13 cellular contexts compared by ENCODE assay signal in genomic region chr17:63932721-63933120, GRCh38. TPM values are rescaled to one million over a fixed set of nuclear protein-coding genes. Genes with fewer than 3 reads are reported as not detected.
DNase-seq lines count a peak whose midpoint lies in the region; ATAC-seq and FAIRE-seq lines count a peak whose summit lies in the region.
"Had no signal": no experiment of that assay in that cellular context is flagged by ENCODE, and none has a peak within 500 bp of the region (broad histone marks: within the 10 kb centered on the region; RNA-seq: fewer than 3 reads in every experiment).

No MANE protein-coding gene starts in this region.

- peaks cover 0 to 7% (median 0%) of the 10 kb centered on the region in 11 experiments; a peak in 3 of 22 replicates for H3K9me3 ChIP-seq in BLaER1 treated with 17β-estradiol and CSF1 and Interleukin-3, amounts not matched to agents 10 nM and 100 nM (replicated peaks in 1 of 11)
- H3K9me3 ChIP-seq in GM23248 (ENCODE audit: low read depth) = no peaks in the 10 kb centered on the region

- peaks cover 20 to 31% (median 26%) of the 10 kb centered on the region in 11 experiments for H3K36me3 ChIP-seq in BLaER1 treated with 17β-estradiol and CSF1 and Interleukin-3, amounts not matched to agents 10 nM and 100 nM
- H3K36me3 ChIP-seq in GM23248 (ENCODE audit: low read depth) = no peaks in the 10 kb centered on the region

- H3K4me3 ChIP-seq in BLaER1 treated with 17β-estradiol and CSF1 and Interleukin-3, amounts not matched to agents 10 nM and 100 nM = peak overlapping the region; percentile 51 to 91 (median 72)
- H3K4me3 ChIP-seq in GM23248 = no peak overlapping the region

- H3K79me2 ChIP-seq in GM23248 (ENCODE audit: insufficient read depth) = no peaks in the 10 kb centered on the region

- WGBS in GM23248 (ENCODE audit: low coverage in 1 of 2, low lambda C conversion rate in 2 of 2, missing lambda C conversion rate in 2 of 2), 2 experiments = 86 to 93% methylated on average over 4 of the region's 4 CpGs

- H3K9me3 Mint-ChIP-seq in activated naive CD4-positive, alpha-beta T cell treated with anti-CD3 and anti-CD28 coated beads, Interleukin-2, amount 50 U/mL, for 72 hours = no peaks in the 10 kb centered on the region

- H3K27ac Mint-ChIP-seq in activated naive CD4-positive, alpha-beta T cell treated with anti-CD3 and anti-CD28 coated beads, Interleukin-2, amount 50 U/mL, for 72 hours = peak overlapping the region; percentile 15 to 86

- peaks cover 0 to 33% (median 27%) of the 10 kb centered on the region in 11 experiments; a peak in 16 of 22 replicates for H4K20me1 ChIP-seq in BLaER1 treated with 17β-estradiol and CSF1 and Interleukin-3, amounts not matched to agents 10 nM and 100 nM
- H4K20me1 ChIP-seq in GM23248 (ENCODE audit: insufficient read depth) = no peaks in the 10 kb centered on the region

- ATAC-seq in GM18502 (IDR thresholded peaks at IDR 0.05; ENCODE audit: poor library complexity, unreplicated experiment) (peak; percentile 19), HG03175 (IDR thresholded peaks at IDR 0.05; ENCODE audit: unreplicated experiment) (peak; percentile 3)
- ATAC-seq in activated naive CD4-positive, alpha-beta T cell treated with anti-CD3 and anti-CD28 coated beads, Interleukin-2, amount 50 U/mL, for 72 hours = peak in 1 of 2 donors; percentile 6

- H3K36me3 Mint-ChIP-seq in activated naive CD4-positive, alpha-beta T cell treated with anti-CD3 and anti-CD28 coated beads, Interleukin-2, amount 50 U/mL, for 72 hours = peaks cover 0 to 5% of the 10 kb centered on the region in 2 donors

- H2AFZ ChIP-seq in GM23248 = no peak overlapping the region

- H3K27me3 ChIP-seq in BLaER1 treated with 17β-estradiol and CSF1 and Interleukin-3, amounts not matched to agents 10 nM and 100 nM = no peaks in the 10 kb centered on the region
- H3K27me3 ChIP-seq in GM23248 (replicated peaks; ENCODE audit: insufficient read depth) = peaks cover 14% of the 10 kb centered on the region

- peaks cover 72 to 91% (median 85%) of the 10 kb centered on the region in 10 experiments for H3K4me1 ChIP-seq in BLaER1 treated with 17β-estradiol and CSF1 and Interleukin-3, amounts not matched to agents 10 nM and 100 nM
- no peaks in the 10 kb centered on the region for H3K4me1 ChIP-seq in GM23248 (ENCODE audit: insufficient read depth)
- H3K4me1 ChIP-seq: Caco-2 had no signal

- no peaks in the 10 kb centered on the region for H3K9me2 ChIP-seq in GM23248 (ENCODE audit: insufficient read depth)

- in situ Hi-C loops in GM23248 (cut with MboI) = no loop called here

- H3F3A ChIP-seq in GM23248 (ENCODE audit: insufficient read depth) = no peaks in the 10 kb centered on the region

- no peak for DNase-seq in activated naive CD4-positive, alpha-beta T cell treated with anti-CD3 and anti-CD28 coated beads, Interleukin-2, amount 50 U/mL, for 72 hours (ENCODE audit: low spot score in 2 of 2)
- DNase-seq in anterior cingulate cortex (lab: John Stamatoyannopoulos, UW) (no peak), RCC 7860 (ENCODE audit: low spot score) (no peak), GM23248 (no peak), DMS 273 treated with DMSO at 0.1 percent for 48 hours (lab: John Stamatoyannopoulos, UW) (no peak)
- DNase-seq: Caco-2, SHP77 treated with DMSO at 0.1 percent for 48 hours had no signal

- FAIRE-seq in RCC 7860 (lab: Jason Lieb, UNC) = no peak

- peak overlapping the region; percentile 63 to 87 (median 77) for H3K27ac ChIP-seq in BLaER1 treated with 17β-estradiol and CSF1 and Interleukin-3, amounts not matched to agents 10 nM and 100 nM
- no peak overlapping the region for H3K27ac ChIP-seq in GM23248

- peak overlapping the region; percentile 73 to 87 (median 78) for H3K9ac ChIP-seq in BLaER1 treated with 17β-estradiol and CSF1 and Interleukin-3, amounts not matched to agents 10 nM and 100 nM
- no peak overlapping the region for H3K9ac ChIP-seq in GM23248

- H3K4me2 ChIP-seq in BLaER1 treated with 17β-estradiol and CSF1 and Interleukin-3, amounts not matched to agents 10 nM and 100 nM = peak overlapping the region; percentile 89 to 99 (median 98)
- no peak overlapping the region for H3K4me2 ChIP-seq in GM23248 (ENCODE audit: unreplicated experiment)

RNA-seq across cellular contexts. Expression of gene CD79B, which starts 0.6 kb away (rescaled TPM):
- total RNA-seq in activated naive CD4-positive, alpha-beta T cell treated with anti-CD3 and anti-CD28 coated beads, Interleukin-2, amount 50 U/mL, for 72 hours = 10 to 100 TPM; 28.7 to 52.6 TPM
- not detected in 2 replicates for total RNA-seq in GM23248 (2014; rRNA removed; shearing (Covaris generic))
- not detected in 2 replicates for polyA plus RNA-seq in GM23248 (2016; fragmentation: Nextera tagmentation; extraction: Ambion mirVana)
- total RNA-seq: Caco-2 had no signal

RNA-seq across cellular contexts. Expression of gene GH1, which starts 14.1 kb away (rescaled TPM):
- 1 to 10 TPM in 1 of 2 donors, not detected in 1; 1.0 TPM for total RNA-seq in activated naive CD4-positive, alpha-beta T cell treated with anti-CD3 and anti-CD28 coated beads, Interleukin-2, amount 50 U/mL, for 72 hours
- not detected in 2 replicates for total RNA-seq in GM23248 (2014; rRNA removed; shearing (Covaris generic))
- not detected in 2 replicates for polyA plus RNA-seq in GM23248 (2016; fragmentation: Nextera tagmentation; extraction: Ambion mirVana)
- total RNA-seq: activated CD8-positive, alpha-beta memory T cell treated with anti-CD3 and anti-CD28 coated beads for 36 hours; Caco-2; esophagus mucosa; skeletal muscle tissue had no signal

RNA-seq across cellular contexts. Expression of gene CSHL1, which starts 21.7 kb away (rescaled TPM):
- total RNA-seq in activated naive CD4-positive, alpha-beta T cell treated with anti-CD3 and anti-CD28 coated beads, Interleukin-2, amount 50 U/mL, for 72 hours = under 1 TPM in 1 of 2 donors, not detected in 1; 0.31 TPM
- not detected in 2 replicates for total RNA-seq in GM23248 (2014; rRNA removed; shearing (Covaris generic))
- polyA plus RNA-seq in GM23248 (2016; fragmentation: Nextera tagmentation; extraction: Ambion mirVana) = not detected in 2 replicates
- total RNA-seq: activated CD8-positive, alpha-beta memory T cell treated with anti-CD3 and anti-CD28 coated beads for 36 hours; Caco-2; esophagus mucosa; skeletal muscle tissue had no signal

RNA-seq across cellular contexts. Expression of gene CSH1, which starts 36.3 kb away (rescaled TPM):
- total RNA-seq in activated naive CD4-positive, alpha-beta T cell treated with anti-CD3 and anti-CD28 coated beads, Interleukin-2, amount 50 U/mL, for 72 hours = 1 to 10 TPM; 8.3 to 8.9 TPM
- total RNA-seq in GM23248 (2014; rRNA removed; shearing (Covaris generic)) = not detected in 2 replicates
- not detected in 2 replicates for polyA plus RNA-seq in GM23248 (2016; fragmentation: Nextera tagmentation; extraction: Ambion mirVana)
- total RNA-seq: activated CD8-positive, alpha-beta memory T cell treated with anti-CD3 and anti-CD28 coated beads for 36 hours; Caco-2; esophagus mucosa; skeletal muscle tissue had no signal

RNA-seq across cellular contexts. Expression of gene SCN4A, which starts 40.0 kb away (rescaled TPM):
- total RNA-seq in activated naive CD4-positive, alpha-beta T cell treated with anti-CD3 and anti-CD28 coated beads, Interleukin-2, amount 50 U/mL, for 72 hours = under 1 TPM in 1 of 2 donors, not detected in 1; 0.10 TPM
- total RNA-seq in GM23248 (2014; rRNA removed; shearing (Covaris generic)) = not detected in 2 replicates
- polyA plus RNA-seq in GM23248 (2016; fragmentation: Nextera tagmentation; extraction: Ambion mirVana) = not detected in 2 replicates
- total RNA-seq: Caco-2 had no signal

Comparison
In these comparisons a context has a peak if more than half of its experiments do, and no peak if none do; other contexts are left out.
1. RNA of gene CD79B, which starts 0.6 kb away (total RNA-seq): 28.7 to 52.6 TPM in activated naive CD4-positive, alpha-beta T cell treated with anti-CD3 and anti-CD28 coated beads, Interleukin-2, amount 50 U/mL, for 72 hours; not detected in GM23248; every median in the first group is over 10 times any median in the second.